27 cellular contexts compared by ENCODE assay signal in the genomic region with DNA sequence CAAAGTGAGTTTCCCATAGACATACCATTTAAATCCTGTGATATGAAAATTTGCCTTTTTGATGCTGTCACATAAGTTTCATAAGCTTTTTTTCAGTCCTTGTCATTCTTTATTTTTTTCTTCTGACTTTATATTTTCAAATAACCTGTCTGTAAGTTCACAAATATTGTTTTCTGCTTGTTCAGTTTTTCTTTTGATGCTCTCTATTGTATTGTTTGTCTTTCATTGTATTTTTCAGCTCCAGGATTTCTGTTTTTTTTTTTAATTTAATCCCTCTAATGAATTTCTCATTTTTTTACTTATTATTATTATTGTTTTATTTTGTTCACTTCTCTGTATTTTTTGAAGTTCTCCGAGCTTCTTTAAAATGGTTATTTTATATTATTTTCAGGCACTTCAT.
"Had no signal": no experiment of that assay in that cellular context is flagged by ENCODE, and none has a peak within 500 bp of the region (broad histone marks: within the 10 kb centered on the region; RNA-seq: fewer than 3 reads in every experiment).

No MANE protein-coding gene starts in this region.

- H3K27ac ChIP-seq: colonic mucosa, coronary artery, dorsolateral prefrontal cortex, epithelial cell of prostate, esophagus muscularis mucosa, esophagus squamous epithelium, foreskin keratinocyte, gastrocnemius medialis, gastroesophageal sphincter, heart left ventricle, heart right ventricle had no signal

- H3K36me3 ChIP-seq: colonic mucosa, esophagus muscularis mucosa, esophagus squamous epithelium, gastrocnemius medialis, gastroesophageal sphincter, heart left ventricle, heart right ventricle had no signal

- ATAC-seq: effector memory CD8-positive, alpha-beta T cell; esophagus mucosa; foreskin keratinocyte; gastrocnemius medialis; gastroesophageal sphincter; heart left ventricle; heart right ventricle had no signal

- H3K4me3 ChIP-seq: colonic mucosa, coronary artery, dorsolateral prefrontal cortex, esophagus muscularis mucosa, esophagus squamous epithelium, gastrocnemius medialis, gastroesophageal sphincter, heart left ventricle, heart right ventricle had no signal

- H3K9me3 ChIP-seq: colonic mucosa had no signal

- H3K4me1 ChIP-seq: colonic mucosa, esophagus muscularis mucosa, esophagus squamous epithelium, foreskin keratinocyte, gastrocnemius medialis, gastroesophageal sphincter, heart left ventricle, heart right ventricle had no signal

- DNase-seq: colonic mucosa; cortex of kidney; dermis blood vessel endothelial cell; dorsolateral prefrontal cortex; effector CD4-positive, alpha-beta T cell; effector CD8-positive, alpha-beta T cell; effector memory CD4-positive, alpha-beta T cell; effector memory CD8-positive, alpha-beta T cell; endodermal cell; erythroblast; esophagus squamous epithelium; foreskin fibroblast; foreskin keratinocyte; foreskin melanocyte; gastrocnemius medialis; glutamatergic neuron; head of caudate nucleus; heart left ventricle; heart right ventricle had no signal

- H3K27me3 ChIP-seq: colonic mucosa, dorsolateral prefrontal cortex, esophagus muscularis mucosa, esophagus squamous epithelium, foreskin keratinocyte, gastrocnemius medialis, gastroesophageal sphincter, heart left ventricle, heart right ventricle had no signal

- FAIRE-seq: colon, endometrium, endothelial cell of umbilical vein had no signal
